ENCODE assay signal across 8 cellular contexts in the genomic region with DNA sequence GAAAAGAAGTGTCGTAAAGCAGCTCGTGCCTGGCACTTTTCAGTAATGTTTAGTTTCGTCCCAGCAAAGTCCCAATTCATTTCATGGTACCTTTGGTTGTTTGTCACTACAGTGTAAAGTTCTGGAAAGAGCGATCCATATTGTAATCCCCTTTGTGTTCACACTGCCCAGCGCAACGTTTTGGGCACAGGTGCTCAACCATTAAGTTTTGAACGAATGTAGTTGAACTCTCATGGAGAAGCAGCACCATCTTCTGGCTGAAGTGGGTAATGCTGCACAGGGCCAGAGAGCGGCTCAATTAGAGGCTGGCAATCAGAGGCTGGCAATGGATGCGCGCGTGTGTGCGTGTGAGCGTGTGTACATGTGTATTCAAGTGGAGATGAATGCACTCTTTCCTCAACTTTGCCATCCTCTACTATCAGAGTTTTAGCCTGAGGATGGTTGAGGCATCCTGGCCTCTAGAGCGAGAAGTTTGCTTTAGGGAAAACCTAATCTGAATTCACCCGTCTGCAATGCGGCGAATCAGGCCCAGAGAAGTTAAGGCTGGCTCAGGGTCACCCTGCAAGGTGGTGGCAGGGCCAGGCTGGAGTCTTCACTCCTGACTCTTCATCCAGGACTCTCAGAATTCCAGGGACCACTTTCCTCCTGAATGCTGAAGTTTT. TPM values are rescaled to one million over a fixed set of nuclear protein-coding genes. Genes with fewer than 3 reads are reported as not detected.
DNase-seq lines count a peak whose midpoint lies in the region; ATAC-seq and TF ChIP-seq lines count a peak whose summit lies in the region.

No MANE protein-coding gene starts in this region.

- H3K27me3 ChIP-seq in right lobe of liver, result no peaks in the 10 kb centered on the region

- intact Hi-C loops in right lobe of liver (cut with DNase I), result loop anchor here (10.0 kb wide), 2 partner anchors 248 to 978 kb away; no protein-coding TSS in a partner anchor

- H3K4me1 ChIP-seq in HEK293 (ENCODE audit: control insufficient read depth, insufficient read depth, low read length) (no peaks in the 10 kb centered on the region), right lobe of liver (no peaks in the 10 kb centered on the region)

- TF ChIP-seq CTCF in AG10803 (conservative IDR thresholded peaks at IDR 0.05; ENCODE audit: low read length) (peak; percentile 99), HEK293 (tag by site-specific recombination; IDR thresholded peaks at IDR 0.05) (peak; percentile 92), choroid plexus epithelial cell (conservative IDR thresholded peaks at IDR 0.05; ENCODE audit: low read depth, low read length) (peak; percentile 97), right lobe of liver (IDR thresholded peaks at IDR 0.05) (peak; percentile 91 to 97 (median 94))

- peak; percentile 53 for DNase-seq in AG10803 (ENCODE audit: low read depth)
- peak; percentile 36 for DNase-seq in NCI-H524 treated with DMSO at 0.1 percent for 48 hours (lab: John Stamatoyannopoulos, UW)
- DNase-seq in activated CD4-positive, alpha-beta T cell treated with anti-CD3 and anti-CD28 coated beads for 4 hours, result peak; percentile 73 to 91
- peak; percentile 74 for DNase-seq in choroid plexus epithelial cell (ENCODE audit: low read depth)
- DNase-seq in right lobe of liver, result peak; percentile 69 to 76 (median 69)
- peak; percentile 74 to 81 (median 76) for DNase-seq in stimulated activated CD4-positive, alpha-beta T cell treated with anti-CD3 and anti-CD28 coated beads, TNF-alpha, amount 100 ng/mL, for 4 hours (ENCODE audit: low read depth in 3 of 3)

- H3K9me3 ChIP-seq in HEK293 (ENCODE audit: control insufficient read depth, insufficient read depth, low read depth, low read length) (no peaks in the 10 kb centered on the region), right lobe of liver (no peaks in the 10 kb centered on the region)

- ATAC-seq in right lobe of liver (peak; percentile 93 to 99 (median 96)), HG02884 (IDR thresholded peaks at IDR 0.05; ENCODE audit: unreplicated experiment) (no peak)

- POLR2A ChIA-PET in HEK293 (lab: Yijun Ruan, JAX), result interaction anchor here (0.8 kb wide), 1 partner anchor 106 kb away, joined by 3 read pairs; a partner anchor contains a TSS

- H3K36me3 ChIP-seq in HEK293 (ENCODE audit: control insufficient read depth in 2 of 2, insufficient read depth in 1 of 2, low read length in 2 of 2) (no peaks in the 10 kb centered on the region), right lobe of liver (no peaks in the 10 kb centered on the region)

- TF ChIP-seq POLR2A in right lobe of liver (IDR thresholded peaks at IDR 0.05), result no peak

- WGBS in right lobe of liver (ENCODE audit: insufficient coverage, low coverage, low lambda C conversion rate, missing lambda C conversion rate), result 25% methylated on average over 14 of the region's 17 CpGs

- CTCF ChIA-PET in HEK293 (lab: Yijun Ruan, JAX), result interaction anchor here (0.5 to 6.3 kb wide), 35 partner anchors 9 to 1238 kb away, joined by 3 to 64 read pairs (median 5); a partner anchor contains a TSS

- H3K27ac ChIP-seq in HEK293 (ENCODE audit: extremely low read depth, low read depth, low read length) (no peak overlapping the region), right lobe of liver (no peak overlapping the region)

- H3K4me3 ChIP-seq in AG10803 (ENCODE audit: low read length) (no peak overlapping the region), HEK293 (ENCODE audit: low read depth, low read length) (no peak overlapping the region), choroid plexus epithelial cell (ENCODE audit: low read depth, low read length) (no peak overlapping the region), right lobe of liver (no peak overlapping the region)

TF ChIP-seq in HEK293, 187 proteins besides CTCF, POLR2A, EP300 and RAD21 (continues in another document):
- TF ChIP-seq ZNF514 (tag by site-specific recombination; IDR thresholded peaks at IDR 0.05) (no peak), ZNF24 (tag by site-specific recombination; IDR thresholded peaks at IDR 0.05) (no peak), ZNF121 (tag by site-specific recombination; IDR thresholded peaks at IDR 0.05) (no peak), ZNF341 (tag by site-specific recombination; IDR thresholded peaks at IDR 0.05; ENCODE audit: low read depth) (no peak), ZNF2 (tag by site-specific recombination; IDR thresholded peaks at IDR 0.05) (peak; percentile 86), ZEB2 (tag by site-specific recombination; IDR thresholded peaks at IDR 0.05) (peak; percentile 64; the same call in 1 of the 2 replicates), SP2 (tag by site-specific recombination; IDR thresholded peaks at IDR 0.05) (no peak), ZNF221 (tag by site-specific recombination; IDR thresholded peaks at IDR 0.05; ENCODE audit: borderline replicate concordance) (no peak), ZNF610 (tag by site-specific recombination; IDR thresholded peaks at IDR 0.05; ENCODE audit: borderline replicate concordance) (peak; percentile 36; the same call in 1 of the 2 replicates), ZNF274 (IDR thresholded peaks at IDR 0.05; ENCODE audit: low read length) (no peak), ZNF274 (tag by site-specific recombination; IDR thresholded peaks at IDR 0.05; ENCODE audit: borderline replicate concordance) (no peak), GLIS2 (tag by site-specific recombination; IDR thresholded peaks at IDR 0.05) (no peak), ZNF138 (tag by site-specific recombination; IDR thresholded peaks at IDR 0.05; ENCODE audit: borderline replicate concordance) (no peak), ZNF324 (tag by site-specific recombination; IDR thresholded peaks at IDR 0.05) (no peak), ZNF555 (tag by site-specific recombination; conservative IDR thresholded peaks at IDR 0.05) (no peak), ZBTB8A (tag by site-specific recombination; IDR thresholded peaks at IDR 0.05) (0 out of 2 replicates have a peak, but pooled peaks have one; percentile 25), ZNF248 (tag by site-specific recombination; IDR thresholded peaks at IDR 0.05) (no peak), ZNF140 (tag by site-specific recombination; IDR thresholded peaks at IDR 0.05) (no peak), ZNF707 (tag by site-specific recombination; IDR thresholded peaks at IDR 0.05) (no peak), MEIS1 (CRISPR knock-in tag; IDR thresholded peaks at IDR 0.05; ENCODE audit: borderline replicate concordance) (peak; percentile 71), ZNF404 (tag by site-specific recombination; IDR thresholded peaks at IDR 0.05) (no peak), ZNF239 (tag by site-specific recombination; IDR thresholded peaks at IDR 0.05) (no peak)
- TF ChIP-seq, protein P1, sequence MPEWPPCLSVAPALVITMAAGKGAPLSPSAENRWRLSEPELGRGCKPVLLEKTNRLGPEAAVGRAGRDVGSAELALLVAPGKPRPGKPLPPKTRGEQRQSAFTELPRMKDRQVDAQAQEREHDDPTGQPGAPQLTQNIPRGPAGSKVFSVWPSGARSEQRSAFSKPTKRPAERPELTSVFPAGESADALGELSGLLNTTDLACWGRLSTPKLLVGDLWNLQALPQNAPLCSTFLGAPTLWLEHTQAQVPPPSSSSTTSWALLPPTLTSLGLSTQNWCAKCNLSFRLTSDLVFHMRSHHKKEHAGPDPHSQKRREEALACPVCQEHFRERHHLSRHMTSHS (tag by site-specific recombination; IDR thresholded peaks at IDR 0.05), result no peak
- TF ChIP-seq, protein P2, sequence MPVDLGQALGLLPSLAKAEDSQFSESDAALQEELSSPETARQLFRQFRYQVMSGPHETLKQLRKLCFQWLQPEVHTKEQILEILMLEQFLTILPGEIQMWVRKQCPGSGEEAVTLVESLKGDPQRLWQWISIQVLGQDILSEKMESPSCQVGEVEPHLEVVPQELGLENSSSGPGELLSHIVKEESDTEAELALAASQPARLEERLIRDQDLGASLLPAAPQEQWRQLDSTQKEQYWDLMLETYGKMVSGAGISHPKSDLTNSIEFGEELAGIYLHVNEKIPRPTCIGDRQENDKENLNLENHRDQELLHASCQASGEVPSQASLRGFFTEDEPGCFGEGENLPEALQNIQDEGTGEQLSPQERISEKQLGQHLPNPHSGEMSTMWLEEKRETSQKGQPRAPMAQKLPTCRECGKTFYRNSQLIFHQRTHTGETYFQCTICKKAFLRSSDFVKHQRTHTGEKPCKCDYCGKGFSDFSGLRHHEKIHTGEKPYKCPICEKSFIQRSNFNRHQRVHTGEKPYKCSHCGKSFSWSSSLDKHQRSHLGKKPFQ (tag by site-specific recombination; IDR thresholded peaks at IDR 0.05), result peak; percentile 90
- TF ChIP-seq, protein P3, sequence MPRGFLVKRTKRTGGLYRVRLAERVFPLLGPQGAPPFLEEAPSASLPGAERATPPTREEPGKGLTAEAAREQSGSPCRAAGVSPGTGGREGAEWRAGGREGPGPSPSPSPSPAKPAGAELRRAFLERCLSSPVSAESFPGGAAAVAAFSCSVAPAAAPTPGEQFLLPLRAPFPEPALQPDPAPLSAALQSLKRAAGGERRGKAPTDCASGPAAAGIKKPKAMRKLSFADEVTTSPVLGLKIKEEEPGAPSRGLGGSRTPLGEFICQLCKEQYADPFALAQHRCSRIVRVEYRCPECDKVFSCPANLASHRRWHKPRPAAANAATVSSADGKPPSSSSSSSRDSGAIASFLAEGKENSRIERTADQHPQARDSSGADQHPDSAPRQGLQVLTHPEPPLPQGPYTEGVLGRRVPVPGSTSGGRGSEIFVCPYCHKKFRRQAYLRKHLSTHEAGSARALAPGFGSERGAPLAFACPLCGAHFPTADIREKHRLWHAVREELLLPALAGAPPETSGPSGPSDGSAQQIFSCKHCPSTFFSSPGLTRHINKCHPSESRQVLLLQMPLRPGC (tag by site-specific recombination; IDR thresholded peaks at IDR 0.05), result no peak
- TF ChIP-seq, protein P4, sequence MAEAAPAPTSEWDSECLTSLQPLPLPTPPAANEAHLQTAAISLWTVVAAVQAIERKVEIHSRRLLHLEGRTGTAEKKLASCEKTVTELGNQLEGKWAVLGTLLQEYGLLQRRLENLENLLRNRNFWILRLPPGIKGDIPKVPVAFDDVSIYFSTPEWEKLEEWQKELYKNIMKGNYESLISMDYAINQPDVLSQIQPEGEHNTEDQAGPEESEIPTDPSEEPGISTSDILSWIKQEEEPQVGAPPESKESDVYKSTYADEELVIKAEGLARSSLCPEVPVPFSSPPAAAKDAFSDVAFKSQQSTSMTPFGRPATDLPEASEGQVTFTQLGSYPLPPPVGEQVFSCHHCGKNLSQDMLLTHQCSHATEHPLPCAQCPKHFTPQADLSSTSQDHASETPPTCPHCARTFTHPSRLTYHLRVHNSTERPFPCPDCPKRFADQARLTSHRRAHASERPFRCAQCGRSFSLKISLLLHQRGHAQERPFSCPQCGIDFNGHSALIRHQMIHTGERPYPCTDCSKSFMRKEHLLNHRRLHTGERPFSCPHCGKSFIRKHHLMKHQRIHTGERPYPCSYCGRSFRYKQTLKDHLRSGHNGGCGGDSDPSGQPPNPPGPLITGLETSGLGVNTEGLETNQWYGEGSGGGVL (tag by site-specific recombination; IDR thresholded peaks at IDR 0.05), result no peak

RNA-seq across cellular contexts. Expression of a gene that starts 29.9 kb away (rescaled TPM):
- total RNA-seq in right lobe of liver, result 10 to 100 TPM; 13.3 to 28.7 (median 17.7) TPM

RNA-seq across cellular contexts. Expression of a gene that starts 35.1 kb away (rescaled TPM):
- not detected for total RNA-seq in right lobe of liver

RNA-seq across cellular contexts. Expression of a gene that starts 53.7 kb away (rescaled TPM):
- total RNA-seq in right lobe of liver, result not detected
